10 cellular contexts compared by ENCODE assay signal in genomic region chr10:15253951-15254807, GRCh38.
DNase-seq lines count a peak whose midpoint lies in the region; ATAC-seq and TF ChIP-seq lines count a peak whose summit lies in the region.
"Had no signal": no experiment of that assay in that cellular context is flagged by ENCODE, and none has a peak within 500 bp of the region (broad histone marks: within the 10 kb centered on the region; RNA-seq: fewer than 3 reads in every experiment).

No MANE protein-coding gene starts in this region.

- H3K36me3 Mint-ChIP-seq in activated CD8-positive, alpha-beta T cell treated with anti-CD3 and anti-CD28 coated beads, Interleukin-2, amount 10 ng/mL, durations not matched to agents 7 days and 5 days (ENCODE audit: low read depth): peaks cover 4% of the 10 kb centered on the region
- peaks cover 8% of the 10 kb centered on the region for H3K36me3 Mint-ChIP-seq in type B pancreatic cell

- peaks cover 0 to 28% (median 14%) of the 10 kb centered on the region in 9 donors for H3K4me1 ChIP-seq in heart right ventricle
- no peaks in the 10 kb centered on the region for H3K4me1 ChIP-seq in sigmoid colon
- H3K4me1 ChIP-seq: foreskin keratinocyte had no signal

- H3K4me1 Mint-ChIP-seq in activated CD8-positive, alpha-beta T cell treated with anti-CD3 and anti-CD28 coated beads, Interleukin-2, amount 10 ng/mL, durations not matched to agents 7 days and 5 days (ENCODE audit: low read depth): peaks cover 32% of the 10 kb centered on the region
- H3K4me1 Mint-ChIP-seq in type B pancreatic cell (ENCODE audit: unreplicated experiment): peaks cover 16% of the 10 kb centered on the region

- H3K27me3 ChIP-seq in heart right ventricle: no peaks in the 10 kb centered on the region
- H3K27me3 ChIP-seq in sigmoid colon: no peaks in the 10 kb centered on the region
- H3K27me3 ChIP-seq: foreskin keratinocyte had no signal

- ATAC-seq in heart right ventricle (peak in 2 of 8 donors; percentile 20 to 52), Right ventricle myocardium superior (ENCODE audit: poor library complexity) (no peak), GM21360 (IDR thresholded peaks at IDR 0.05; ENCODE audit: unreplicated experiment) (no peak), HG03442 (IDR thresholded peaks at IDR 0.05; ENCODE audit: unreplicated experiment) (no peak)
- peak; percentile 60 for ATAC-seq in activated CD8-positive, alpha-beta T cell treated with anti-CD3 and anti-CD28 coated beads, Interleukin-2, amount 10 ng/mL, durations not matched to agents 7 days and 5 days
- ATAC-seq: foreskin keratinocyte had no signal

- WGBS in heart right ventricle, 2 donors: 56 to 58% methylated on average over 16 of the region's 16 CpGs
- 72 to 86% methylated on average over 16 of the region's 16 CpGs for WGBS in sigmoid colon, 2 donors

- H3K27ac Mint-ChIP-seq in activated CD8-positive, alpha-beta T cell treated with anti-CD3 and anti-CD28 coated beads, Interleukin-2, amount 10 ng/mL, durations not matched to agents 7 days and 5 days: peak overlapping the region; percentile 83
- H3K27ac Mint-ChIP-seq in type B pancreatic cell: peak overlapping the region; percentile 40

- no peaks in the 10 kb centered on the region for H3K9me3 Mint-ChIP-seq in activated CD8-positive, alpha-beta T cell treated with anti-CD3 and anti-CD28 coated beads, Interleukin-2, amount 10 ng/mL, durations not matched to agents 7 days and 5 days (ENCODE audit: insufficient read depth)
- H3K9me3 Mint-ChIP-seq in type B pancreatic cell: no peaks in the 10 kb centered on the region

- peak overlapping the region; percentile 87 for H3K4me3 Mint-ChIP-seq in activated CD8-positive, alpha-beta T cell treated with anti-CD3 and anti-CD28 coated beads, Interleukin-2, amount 10 ng/mL, durations not matched to agents 7 days and 5 days
- H3K4me3 Mint-ChIP-seq in type B pancreatic cell: peak overlapping the region; percentile 58

- peak overlapping the region in 7 of 10 donors; percentile 10 to 47 (median 30) for H3K27ac ChIP-seq in heart right ventricle
- H3K27ac ChIP-seq in sigmoid colon: no peak overlapping the region
- H3K27ac ChIP-seq: foreskin keratinocyte had no signal

- peaks cover 2% of the 10 kb centered on the region for H3K27me3 Mint-ChIP-seq in activated CD8-positive, alpha-beta T cell treated with anti-CD3 and anti-CD28 coated beads, Interleukin-2, amount 10 ng/mL, durations not matched to agents 7 days and 5 days (ENCODE audit: low read depth)
- H3K27me3 Mint-ChIP-seq in type B pancreatic cell: no peaks in the 10 kb centered on the region

- peak overlapping the region in 9 of 10 donors; percentile 14 to 51 (median 39) for H3K4me3 ChIP-seq in heart right ventricle
- no peak overlapping the region for H3K4me3 ChIP-seq in sigmoid colon

- POLR2A ChIA-PET in activated CD8-positive, alpha-beta T cell treated with anti-CD3 and anti-CD28 coated beads, Interleukin-2, amount 10 ng/mL, durations not matched to agents 7 days and 5 days (lab: Charles Lee): interaction anchor here (1.1 kb wide), 1 partner anchor 80 kb away, joined by 4 read pairs; no protein-coding TSS in a partner anchor

- DNase-seq in heart right ventricle (no peak), Right ventricle myocardium superior (no peak), medulla oblongata (ENCODE audit: extremely low spot score) (peak; percentile 79), type B pancreatic cell (ENCODE audit: extremely low spot score, unreplicated experiment) (no peak), sigmoid colon (no peak)
- DNase-seq in activated CD8-positive, alpha-beta T cell treated with anti-CD3 and anti-CD28 coated beads, Interleukin-2, amount 10 ng/mL, durations not matched to agents 7 days and 5 days: no peak
- DNase-seq: foreskin keratinocyte, NCI-H187 treated with DMSO at 0.1 percent for 48 hours had no signal

- TF ChIP-seq EP300 in sigmoid colon (IDR thresholded peaks at IDR 0.05): no peak

- CTCF ChIA-PET in activated CD8-positive, alpha-beta T cell treated with anti-CD3 and anti-CD28 coated beads, Interleukin-2, amount 10 ng/mL, durations not matched to agents 7 days and 5 days (lab: Charles Lee): interaction anchor here (0.8 to 1.7 kb wide), 5 partner anchors 9 to 116 kb away, joined by 3 to 8 read pairs (median 3); partner anchors contain the start of gene FAM171A1

- no peak for TF ChIP-seq CTCF in heart right ventricle (IDR thresholded peaks at IDR 0.05)
- TF ChIP-seq CTCF in type B pancreatic cell (conservative IDR thresholded peaks at IDR 0.05): no peak
- TF ChIP-seq CTCF in sigmoid colon (IDR thresholded peaks at IDR 0.05): no peak

- intact Hi-C loops in heart right ventricle (cut with DNase I) (no loop called here), Right ventricle myocardium superior (cut with DNase I) (no loop called here), sigmoid colon (cut with DNase I) (no loop called here)

- H3K9me3 ChIP-seq in heart right ventricle (no peaks in the 10 kb centered on the region), sigmoid colon (no peaks in the 10 kb centered on the region)

- H3K36me3 ChIP-seq in heart right ventricle (no peaks in the 10 kb centered on the region), sigmoid colon (no peaks in the 10 kb centered on the region)

- no peak for TF ChIP-seq POLR2A in sigmoid colon (IDR thresholded peaks at IDR 0.05)

Comparison
In these comparisons a context has a peak if more than half of its experiments do, and no peak if none do; other contexts are left out.
1. H3K27ac ChIP-seq: peak in heart right ventricle (7 of 10); none in sigmoid colon (0 of 4).
2. H3K4me3 ChIP-seq: peak in heart right ventricle (9 of 10); none in sigmoid colon (0 of 4).